Comparison of ENCODE assay signal across 1 cellular context in the genomic region with DNA sequence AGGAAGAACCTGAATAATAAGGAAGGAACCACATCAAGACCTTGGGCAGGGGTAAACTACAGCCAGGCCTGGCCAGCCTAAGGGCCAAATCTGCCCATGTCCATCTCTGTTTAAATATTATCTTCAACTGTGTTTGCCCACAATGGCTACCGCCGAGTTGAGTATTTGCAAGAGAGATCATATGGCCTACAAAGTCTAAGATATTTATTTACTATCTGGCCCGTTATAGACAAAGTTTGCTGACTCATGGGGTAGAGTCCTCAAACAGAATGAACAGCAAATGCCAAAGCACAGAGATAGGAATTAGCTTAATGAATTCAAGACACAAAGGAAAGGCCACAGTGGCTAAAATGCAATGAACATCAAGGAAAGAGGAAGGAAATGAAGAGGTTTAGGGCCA.
A peak's percentile ranks its signal among the peaks of the same experiment; 100 is the strongest.
TF ChIP-seq lines count a peak whose summit lies in the region.

No MANE protein-coding gene starts in this region.

TF ChIP-seq in HepG2, 621 proteins besides CTCF, POLR2A, EP300 and RAD21 (continued from another document and continues in another):
- TF ChIP-seq, protein P1, sequence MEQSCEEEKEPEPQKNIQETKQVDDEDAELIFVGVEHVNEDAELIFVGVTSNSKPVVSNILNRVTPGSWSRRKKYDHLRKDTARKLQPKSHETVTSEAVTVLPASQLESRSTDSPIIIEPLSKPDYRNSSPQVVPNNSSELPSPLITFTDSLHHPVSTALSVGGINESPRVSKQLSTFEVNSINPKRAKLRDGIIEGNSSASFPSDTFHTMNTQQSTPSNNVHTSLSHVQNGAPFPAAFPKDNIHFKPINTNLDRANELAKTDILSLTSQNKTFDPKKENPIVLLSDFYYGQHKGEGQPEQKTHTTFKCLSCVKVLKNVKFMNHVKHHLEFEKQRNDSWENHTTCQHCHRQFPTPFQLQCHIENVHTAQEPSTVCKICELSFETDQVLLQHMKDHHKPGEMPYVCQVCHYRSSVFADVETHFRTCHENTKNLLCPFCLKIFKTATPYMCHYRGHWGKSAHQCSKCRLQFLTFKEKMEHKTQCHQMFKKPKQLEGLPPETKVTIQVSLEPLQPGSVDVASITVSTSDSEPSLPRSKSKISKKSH (CRISPR knock-in tag; IDR thresholded peaks at IDR 0.05; ENCODE audit: borderline replicate concordance): no peak
- TF ChIP-seq, protein P2, sequence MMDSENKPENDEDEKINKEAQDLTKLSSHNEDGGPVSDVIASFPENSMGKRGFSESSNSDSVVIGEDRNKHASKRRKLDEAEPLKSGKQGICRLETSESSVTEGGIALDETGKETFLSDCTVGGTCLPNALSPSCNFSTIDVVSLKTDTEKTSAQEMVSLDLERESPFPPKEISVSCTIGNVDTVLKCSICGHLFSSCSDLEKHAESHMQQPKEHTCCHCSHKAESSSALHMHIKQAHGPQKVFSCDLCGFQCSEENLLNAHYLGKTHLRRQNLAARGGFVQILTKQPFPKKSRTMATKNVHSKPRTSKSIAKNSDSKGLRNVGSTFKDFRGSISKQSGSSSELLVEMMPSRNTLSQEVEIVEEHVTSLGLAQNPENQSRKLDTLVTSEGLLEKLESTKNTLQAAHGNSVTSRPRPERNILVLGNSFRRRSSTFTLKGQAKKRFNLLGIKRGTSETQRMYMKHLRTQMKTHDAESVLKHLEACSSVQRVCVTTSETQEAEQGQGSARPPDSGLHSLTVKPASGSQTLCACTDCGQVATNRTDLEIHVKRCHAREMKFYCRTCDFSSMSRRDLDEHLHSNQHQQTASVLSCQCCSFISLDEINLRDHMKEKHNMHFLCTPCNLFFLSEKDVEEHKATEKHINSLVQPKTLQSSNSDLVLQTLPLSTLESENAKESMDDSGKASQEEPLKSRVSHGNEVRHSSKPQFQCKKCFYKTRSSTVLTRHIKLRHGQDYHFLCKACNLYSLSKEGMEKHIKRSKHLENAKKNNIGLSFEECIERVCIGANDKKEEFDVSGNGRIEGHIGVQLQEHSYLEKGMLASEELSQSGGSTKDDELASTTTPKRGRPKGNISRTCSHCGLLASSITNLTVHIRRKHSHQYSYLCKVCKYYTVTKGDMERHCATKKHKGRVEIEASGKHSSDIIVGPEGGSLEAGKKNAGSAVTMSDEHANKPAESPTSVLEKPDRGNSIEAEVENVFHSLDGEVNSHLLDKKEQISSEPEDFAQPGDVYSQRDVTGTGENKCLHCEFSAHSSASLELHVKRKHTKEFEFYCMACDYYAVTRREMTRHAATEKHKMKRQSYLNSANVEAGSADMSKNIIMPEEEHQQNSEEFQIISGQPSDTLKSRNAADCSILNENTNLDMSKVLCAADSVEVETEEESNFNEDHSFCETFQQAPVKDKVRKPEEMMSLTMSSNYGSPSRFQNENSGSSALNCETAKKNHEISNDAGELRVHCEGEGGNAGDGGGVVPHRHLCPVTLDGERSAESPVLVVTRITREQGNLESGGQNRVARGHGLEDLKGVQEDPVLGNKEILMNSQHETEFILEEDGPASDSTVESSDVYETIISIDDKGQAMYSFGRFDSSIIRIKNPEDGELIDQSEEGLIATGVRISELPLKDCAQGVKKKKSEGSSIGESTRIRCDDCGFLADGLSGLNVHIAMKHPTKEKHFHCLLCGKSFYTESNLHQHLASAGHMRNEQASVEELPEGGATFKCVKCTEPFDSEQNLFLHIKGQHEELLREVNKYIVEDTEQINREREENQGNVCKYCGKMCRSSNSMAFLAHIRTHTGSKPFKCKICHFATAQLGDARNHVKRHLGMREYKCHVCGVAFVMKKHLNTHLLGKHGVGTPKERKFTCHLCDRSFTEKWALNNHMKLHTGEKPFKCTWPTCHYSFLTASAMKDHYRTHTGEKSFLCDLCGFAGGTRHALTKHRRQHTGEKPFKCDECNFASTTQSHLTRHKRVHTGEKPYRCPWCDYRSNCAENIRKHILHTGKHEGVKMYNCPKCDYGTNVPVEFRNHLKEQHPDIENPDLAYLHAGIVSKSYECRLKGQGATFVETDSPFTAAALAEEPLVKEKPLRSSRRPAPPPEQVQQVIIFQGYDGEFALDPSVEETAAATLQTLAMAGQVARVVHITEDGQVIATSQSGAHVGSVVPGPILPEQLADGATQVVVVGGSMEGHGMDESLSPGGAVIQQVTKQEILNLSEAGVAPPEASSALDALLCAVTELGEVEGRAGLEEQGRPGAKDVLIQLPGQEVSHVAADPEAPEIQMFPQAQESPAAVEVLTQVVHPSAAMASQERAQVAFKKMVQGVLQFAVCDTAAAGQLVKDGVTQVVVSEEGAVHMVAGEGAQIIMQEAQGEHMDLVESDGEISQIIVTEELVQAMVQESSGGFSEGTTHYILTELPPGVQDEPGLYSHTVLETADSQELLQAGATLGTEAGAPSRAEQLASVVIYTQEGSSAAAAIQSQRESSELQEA (CRISPR knock-in tag; IDR thresholded peaks at IDR 0.05; ENCODE audit: not compliant biosample characterization): no peak
- no peak for TF ChIP-seq ELF4 (CRISPR knock-in tag; IDR thresholded peaks at IDR 0.05; ENCODE audit: borderline replicate concordance)
- TF ChIP-seq POLR2AphosphoS5 (IDR thresholded peaks at IDR 0.05; ENCODE audit: low read depth, low read length): peak; percentile 18; the same call in 1 of the 2 replicates
- 0 out of 2 replicates have a peak, but pooled peaks have one; percentile 22 for TF ChIP-seq THAP11 (CRISPR knock-in tag; IDR thresholded peaks at IDR 0.05)
- peak; percentile 33; the same call in 1 of the 2 replicates for TF ChIP-seq FOXK1 (CRISPR knock-in tag; IDR thresholded peaks at IDR 0.05; ENCODE audit: borderline replicate concordance, low read depth)
- peak; percentile 79 for TF ChIP-seq PHF21A (CRISPR knock-in tag; IDR thresholded peaks at IDR 0.05)
- TF ChIP-seq, protein P3, sequence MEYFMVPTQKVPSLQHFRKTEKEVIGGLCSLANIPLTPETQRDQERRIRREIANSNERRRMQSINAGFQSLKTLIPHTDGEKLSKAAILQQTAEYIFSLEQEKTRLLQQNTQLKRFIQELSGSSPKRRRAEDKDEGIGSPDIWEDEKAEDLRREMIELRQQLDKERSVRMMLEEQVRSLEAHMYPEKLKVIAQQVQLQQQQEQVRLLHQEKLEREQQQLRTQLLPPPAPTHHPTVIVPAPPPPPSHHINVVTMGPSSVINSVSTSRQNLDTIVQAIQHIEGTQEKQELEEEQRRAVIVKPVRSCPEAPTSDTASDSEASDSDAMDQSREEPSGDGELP (IDR thresholded peaks at IDR 0.05; ENCODE audit: borderline replicate concordance, low read depth): peak; percentile 57; the same call in 1 of the 2 replicates
- 0 out of 2 replicates have a peak, but pooled peaks have one; percentile 52 for TF ChIP-seq HDAC2 (CRISPR knock-in tag; IDR thresholded peaks at IDR 0.05)
- TF ChIP-seq, protein P4, sequence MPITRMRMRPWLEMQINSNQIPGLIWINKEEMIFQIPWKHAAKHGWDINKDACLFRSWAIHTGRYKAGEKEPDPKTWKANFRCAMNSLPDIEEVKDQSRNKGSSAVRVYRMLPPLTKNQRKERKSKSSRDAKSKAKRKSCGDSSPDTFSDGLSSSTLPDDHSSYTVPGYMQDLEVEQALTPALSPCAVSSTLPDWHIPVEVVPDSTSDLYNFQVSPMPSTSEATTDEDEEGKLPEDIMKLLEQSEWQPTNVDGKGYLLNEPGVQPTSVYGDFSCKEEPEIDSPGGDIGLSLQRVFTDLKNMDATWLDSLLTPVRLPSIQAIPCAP (CRISPR knock-in tag; IDR thresholded peaks at IDR 0.05; ENCODE audit: low read depth): no peak
- peak; percentile 51; the same call in 1 of the 2 replicates for TF ChIP-seq CREM (IDR thresholded peaks at IDR 0.05)
- TF ChIP-seq CREM (CRISPR knock-in tag; IDR thresholded peaks at IDR 0.05): no peak
- TF ChIP-seq ZFP90 (CRISPR knock-in tag; IDR thresholded peaks at IDR 0.05; ENCODE audit: borderline replicate concordance): no peak
- TF ChIP-seq, protein P5, sequence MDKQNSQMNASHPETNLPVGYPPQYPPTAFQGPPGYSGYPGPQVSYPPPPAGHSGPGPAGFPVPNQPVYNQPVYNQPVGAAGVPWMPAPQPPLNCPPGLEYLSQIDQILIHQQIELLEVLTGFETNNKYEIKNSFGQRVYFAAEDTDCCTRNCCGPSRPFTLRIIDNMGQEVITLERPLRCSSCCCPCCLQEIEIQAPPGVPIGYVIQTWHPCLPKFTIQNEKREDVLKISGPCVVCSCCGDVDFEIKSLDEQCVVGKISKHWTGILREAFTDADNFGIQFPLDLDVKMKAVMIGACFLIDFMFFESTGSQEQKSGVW (CRISPR knock-in tag; IDR thresholded peaks at IDR 0.05; ENCODE audit: borderline replicate concordance): no peak
- no peak for TF ChIP-seq JDP2 (CRISPR knock-in tag; IDR thresholded peaks at IDR 0.05; ENCODE audit: borderline replicate concordance)
- TF ChIP-seq, protein P6, sequence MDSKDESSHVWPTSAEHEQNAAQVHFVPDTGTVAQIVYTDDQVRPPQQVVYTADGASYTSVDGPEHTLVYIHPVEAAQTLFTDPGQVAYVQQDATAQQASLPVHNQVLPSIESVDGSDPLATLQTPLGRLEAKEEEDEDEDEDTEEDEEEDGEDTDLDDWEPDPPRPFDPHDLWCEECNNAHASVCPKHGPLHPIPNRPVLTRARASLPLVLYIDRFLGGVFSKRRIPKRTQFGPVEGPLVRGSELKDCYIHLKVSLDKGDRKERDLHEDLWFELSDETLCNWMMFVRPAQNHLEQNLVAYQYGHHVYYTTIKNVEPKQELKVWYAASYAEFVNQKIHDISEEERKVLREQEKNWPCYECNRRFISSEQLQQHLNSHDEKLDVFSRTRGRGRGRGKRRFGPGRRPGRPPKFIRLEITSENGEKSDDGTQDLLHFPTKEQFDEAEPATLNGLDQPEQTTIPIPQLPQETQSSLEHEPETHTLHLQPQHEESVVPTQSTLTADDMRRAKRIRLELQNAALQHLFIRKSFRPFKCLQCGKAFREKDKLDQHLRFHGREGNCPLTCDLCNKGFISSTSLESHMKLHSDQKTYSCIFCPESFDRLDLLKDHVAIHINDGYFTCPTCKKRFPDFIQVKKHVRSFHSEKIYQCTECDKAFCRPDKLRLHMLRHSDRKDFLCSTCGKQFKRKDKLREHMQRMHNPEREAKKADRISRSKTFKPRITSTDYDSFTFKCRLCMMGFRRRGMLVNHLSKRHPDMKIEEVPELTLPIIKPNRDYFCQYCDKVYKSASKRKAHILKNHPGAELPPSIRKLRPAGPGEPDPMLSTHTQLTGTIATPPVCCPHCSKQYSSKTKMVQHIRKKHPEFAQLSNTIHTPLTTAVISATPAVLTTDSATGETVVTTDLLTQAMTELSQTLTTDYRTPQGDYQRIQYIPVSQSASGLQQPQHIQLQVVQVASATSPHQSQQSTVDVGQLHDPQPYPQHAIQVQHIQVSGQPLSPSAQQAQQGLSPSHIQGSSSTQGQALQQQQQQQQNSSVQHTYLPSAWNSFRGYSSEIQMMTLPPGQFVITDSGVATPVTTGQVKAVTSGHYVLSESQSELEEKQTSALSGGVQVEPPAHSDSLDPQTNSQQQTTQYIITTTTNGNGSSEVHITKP (CRISPR knock-in tag; IDR thresholded peaks at IDR 0.05; ENCODE audit: low read depth): peak; percentile 96
- no peak for TF ChIP-seq YEATS2 (CRISPR knock-in tag; IDR thresholded peaks at IDR 0.05; ENCODE audit: borderline replicate concordance)
- TF ChIP-seq NFE2 (CRISPR knock-in tag; IDR thresholded peaks at IDR 0.05): peak; percentile 74
- no peak for TF ChIP-seq ZNF33B (CRISPR knock-in tag; IDR thresholded peaks at IDR 0.05)
- TF ChIP-seq, protein P7, sequence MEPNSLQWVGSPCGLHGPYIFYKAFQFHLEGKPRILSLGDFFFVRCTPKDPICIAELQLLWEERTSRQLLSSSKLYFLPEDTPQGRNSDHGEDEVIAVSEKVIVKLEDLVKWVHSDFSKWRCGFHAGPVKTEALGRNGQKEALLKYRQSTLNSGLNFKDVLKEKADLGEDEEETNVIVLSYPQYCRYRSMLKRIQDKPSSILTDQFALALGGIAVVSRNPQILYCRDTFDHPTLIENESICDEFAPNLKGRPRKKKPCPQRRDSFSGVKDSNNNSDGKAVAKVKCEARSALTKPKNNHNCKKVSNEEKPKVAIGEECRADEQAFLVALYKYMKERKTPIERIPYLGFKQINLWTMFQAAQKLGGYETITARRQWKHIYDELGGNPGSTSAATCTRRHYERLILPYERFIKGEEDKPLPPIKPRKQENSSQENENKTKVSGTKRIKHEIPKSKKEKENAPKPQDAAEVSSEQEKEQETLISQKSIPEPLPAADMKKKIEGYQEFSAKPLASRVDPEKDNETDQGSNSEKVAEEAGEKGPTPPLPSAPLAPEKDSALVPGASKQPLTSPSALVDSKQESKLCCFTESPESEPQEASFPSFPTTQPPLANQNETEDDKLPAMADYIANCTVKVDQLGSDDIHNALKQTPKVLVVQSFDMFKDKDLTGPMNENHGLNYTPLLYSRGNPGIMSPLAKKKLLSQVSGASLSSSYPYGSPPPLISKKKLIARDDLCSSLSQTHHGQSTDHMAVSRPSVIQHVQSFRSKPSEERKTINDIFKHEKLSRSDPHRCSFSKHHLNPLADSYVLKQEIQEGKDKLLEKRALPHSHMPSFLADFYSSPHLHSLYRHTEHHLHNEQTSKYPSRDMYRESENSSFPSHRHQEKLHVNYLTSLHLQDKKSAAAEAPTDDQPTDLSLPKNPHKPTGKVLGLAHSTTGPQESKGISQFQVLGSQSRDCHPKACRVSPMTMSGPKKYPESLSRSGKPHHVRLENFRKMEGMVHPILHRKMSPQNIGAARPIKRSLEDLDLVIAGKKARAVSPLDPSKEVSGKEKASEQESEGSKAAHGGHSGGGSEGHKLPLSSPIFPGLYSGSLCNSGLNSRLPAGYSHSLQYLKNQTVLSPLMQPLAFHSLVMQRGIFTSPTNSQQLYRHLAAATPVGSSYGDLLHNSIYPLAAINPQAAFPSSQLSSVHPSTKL (CRISPR knock-in tag; IDR thresholded peaks at IDR 0.05): peak; percentile 86
- TF ChIP-seq KAT2B (IDR thresholded peaks at IDR 0.05; ENCODE audit: borderline replicate concordance, low read depth, low read length): no peak
- TF ChIP-seq ZNF737 (CRISPR knock-in tag; IDR thresholded peaks at IDR 0.05; ENCODE audit: borderline replicate concordance): no peak
- TF ChIP-seq SAP130 (CRISPR knock-in tag; IDR thresholded peaks at IDR 0.05; ENCODE audit: low read depth): peak; percentile 65
